In the genomic region with DNA sequence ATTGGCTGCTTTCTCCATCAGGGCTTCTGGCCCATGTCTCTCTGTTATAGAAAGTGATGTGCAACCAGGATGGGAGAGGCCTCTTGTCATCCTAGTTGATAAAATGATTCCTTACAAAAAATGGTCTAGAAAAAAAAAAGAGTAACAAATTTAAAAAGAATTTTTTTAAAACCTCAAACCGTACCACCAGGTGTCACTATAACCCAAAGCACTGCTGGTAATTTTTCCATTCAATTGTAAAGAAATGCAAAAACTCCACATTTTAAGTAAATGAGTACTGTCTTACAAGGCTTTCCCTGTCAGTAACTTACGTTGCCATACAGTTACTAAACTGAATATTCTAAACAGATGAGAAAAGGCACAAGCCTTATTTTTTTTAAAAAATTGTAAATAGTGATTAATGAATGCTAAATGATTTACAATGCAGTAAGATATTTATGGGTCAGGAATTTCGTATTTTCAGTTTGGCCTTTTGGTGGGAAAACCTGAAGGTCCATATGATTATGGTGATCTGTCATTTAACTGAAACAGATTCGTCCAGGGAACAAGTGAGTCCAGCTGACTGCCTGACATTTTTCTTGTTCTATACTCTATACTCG, we compare ENCODE assay signal across 8 cellular contexts.
DNase-seq lines count a peak whose midpoint lies in the region; ATAC-seq, FAIRE-seq and TF ChIP-seq lines count a peak whose summit lies in the region.

No MANE protein-coding gene starts in this region.

- POLR2A ChIA-PET in AG04450 (lab: Yijun Ruan, JAX), result no interaction called here

- 44 to 60% (median 55%) methylated on average over 5 of the region's 5 CpGs for WGBS in psoas muscle, 3 donors

- H3K27me3 Mint-ChIP-seq in activated T-cell treated with anti-CD3 and anti-CD28 coated beads, Interleukin-2, amount 50 U/mL, for 4 hours (ENCODE audit: low read depth), result peaks cover 9% of the 10 kb centered on the region
- H3K27me3 Mint-ChIP-seq in activated naive CD8-positive, alpha-beta T cell treated with anti-CD3 and anti-CD28 coated beads for 36 hours, result peaks cover 11% of the 10 kb centered on the region

- H3K4me2 ChIP-seq in OCI-LY1 (ENCODE audit: low read length), result no peak overlapping the region

- no peaks in the 10 kb centered on the region for H3K27me3 ChIP-seq in AG04450 (ENCODE audit: control insufficient read depth, insufficient read depth, low read length)
- H3K27me3 ChIP-seq in OCI-LY1 (ENCODE audit: insufficient read depth, low read length), result no peaks in the 10 kb centered on the region
- H3K27me3 ChIP-seq in psoas muscle (ENCODE audit: insufficient read depth in 3 of 3, low read length in 2 of 3), result no peaks in the 10 kb centered on the region

- H3K4me1 ChIP-seq in OCI-LY1 (ENCODE audit: insufficient read depth, low read length, severe bottlenecking) (no peaks in the 10 kb centered on the region), psoas muscle (peaks cover 32% of the 10 kb centered on the region)

- no peaks in the 10 kb centered on the region for H3K79me2 ChIP-seq in OCI-LY1 (ENCODE audit: insufficient read depth, low read length)

- peak; percentile 87 for FAIRE-seq in endometrium (lab: Jason Lieb, UNC)

- no peaks in the 10 kb centered on the region for H3K4me1 Mint-ChIP-seq in activated T-cell treated with anti-CD3 and anti-CD28 coated beads, Interleukin-2, amount 50 U/mL, for 4 hours (ENCODE audit: low read depth)
- no peaks in the 10 kb centered on the region for H3K4me1 Mint-ChIP-seq in activated naive CD8-positive, alpha-beta T cell treated with anti-CD3 and anti-CD28 coated beads for 36 hours

- H3K4me3 Mint-ChIP-seq in activated T-cell treated with anti-CD3 and anti-CD28 coated beads, Interleukin-2, amount 50 U/mL, for 4 hours, result no peak overlapping the region
- no peak overlapping the region for H3K4me3 Mint-ChIP-seq in activated naive CD8-positive, alpha-beta T cell treated with anti-CD3 and anti-CD28 coated beads for 36 hours

- peak in 1 of 4 donors; percentile 40 for ATAC-seq in psoas muscle
- ATAC-seq in activated T-cell treated with anti-CD3 and anti-CD28 coated beads, Interleukin-2, amount 50 U/mL, for 4 hours, result no peak
- no peak for ATAC-seq in HG03469 (IDR thresholded peaks at IDR 0.05; ENCODE audit: unreplicated experiment)

- H3K9me3 ChIP-seq in AG04450 (ENCODE audit: control insufficient read depth, insufficient read depth, low read length), result no peaks in the 10 kb centered on the region
- H3K9me3 ChIP-seq in OCI-LY1 (ENCODE audit: low read length), result no peaks in the 10 kb centered on the region
- H3K9me3 ChIP-seq in psoas muscle, result no peaks in the 10 kb centered on the region

- TF ChIP-seq CTCF in AG04450 (IDR thresholded peaks at IDR 0.05; ENCODE audit: low read depth, low read length), result peak; percentile 67
- peak; percentile 38; the same call in 1 of the 3 replicates for TF ChIP-seq CTCF in GM12872 (IDR thresholded peaks at IDR 0.05; ENCODE audit: insufficient read depth, low read depth, low read length)
- TF ChIP-seq CTCF in OCI-LY1 (IDR thresholded peaks at IDR 0.05; ENCODE audit: low read length), result peak; percentile 62
- TF ChIP-seq CTCF in psoas muscle (IDR thresholded peaks at IDR 0.05), result peak; percentile 80

- H3K9me2 ChIP-seq in OCI-LY1 (ENCODE audit: low read depth, low read length), result no peaks in the 10 kb centered on the region

- DNase-seq in AG04450 (ENCODE audit: low read depth, low spot score) (no peak), psoas muscle (no peak)
- no peak for DNase-seq in activated T-cell treated with anti-CD3 and anti-CD28 coated beads, Interleukin-2, amount 50 U/mL, for 4 hours
- no peak for DNase-seq in activated naive CD8-positive, alpha-beta T cell treated with anti-CD3 and anti-CD28 coated beads for 36 hours

- no peaks in the 10 kb centered on the region for H3F3A ChIP-seq in OCI-LY1 (ENCODE audit: insufficient read depth, low read length)

- no peak overlapping the region for H3K27ac Mint-ChIP-seq in activated naive CD8-positive, alpha-beta T cell treated with anti-CD3 and anti-CD28 coated beads for 36 hours

- CTCF ChIA-PET in AG04450 (lab: Charles Lee), result interaction anchor here (0.6 to 5.6 kb wide), 10 partner anchors 9 to 902 kb away, joined by 3 to 116 read pairs (median 6); no protein-coding TSS in a partner anchor

- no peak overlapping the region for H2AFZ ChIP-seq in OCI-LY1 (ENCODE audit: low read length)

- H3K9ac ChIP-seq in OCI-LY1 (ENCODE audit: low read length), result no peak overlapping the region

- no peaks in the 10 kb centered on the region for H4K20me1 ChIP-seq in OCI-LY1 (ENCODE audit: insufficient read depth, low read length)

- no peaks in the 10 kb centered on the region for H3K36me3 Mint-ChIP-seq in activated T-cell treated with anti-CD3 and anti-CD28 coated beads, Interleukin-2, amount 50 U/mL, for 4 hours (ENCODE audit: insufficient read depth)
- H3K36me3 Mint-ChIP-seq in activated naive CD8-positive, alpha-beta T cell treated with anti-CD3 and anti-CD28 coated beads for 36 hours, result no peaks in the 10 kb centered on the region

- no peaks in the 10 kb centered on the region for H3K36me3 ChIP-seq in OCI-LY1 (ENCODE audit: insufficient read depth, low read length)
- H3K36me3 ChIP-seq in psoas muscle (ENCODE audit: insufficient read depth in 1 of 2, low read depth in 1 of 2), result no peaks in the 10 kb centered on the region

- H3K27ac ChIP-seq in AG04450 (ENCODE audit: low read depth, low read length) (no peak overlapping the region), OCI-LY1 (ENCODE audit: low read depth, low read length, poor library complexity, severe bottlenecking) (no peak overlapping the region), psoas muscle (no peak overlapping the region)

- no peaks in the 10 kb centered on the region for H3K9me3 Mint-ChIP-seq in activated T-cell treated with anti-CD3 and anti-CD28 coated beads, Interleukin-2, amount 50 U/mL, for 4 hours
- H3K9me3 Mint-ChIP-seq in activated naive CD8-positive, alpha-beta T cell treated with anti-CD3 and anti-CD28 coated beads for 36 hours, result no peaks in the 10 kb centered on the region

- no peak overlapping the region for H3K4me3 ChIP-seq in AG04450 (ENCODE audit: low read depth, low read length)
- no peak overlapping the region for H3K4me3 ChIP-seq in OCI-LY1 (ENCODE audit: low read depth, low read length, poor library complexity, severe bottlenecking)
- no peak overlapping the region for H3K4me3 ChIP-seq in psoas muscle

- intact Hi-C loops in psoas muscle (cut with DNase I), result loop anchor here (1.0 to 5.0 kb wide), 2 partner anchors 58 to 126 kb away; no protein-coding TSS in a partner anchor
